8 cellular contexts compared by ENCODE assay signal in the genomic region with DNA sequence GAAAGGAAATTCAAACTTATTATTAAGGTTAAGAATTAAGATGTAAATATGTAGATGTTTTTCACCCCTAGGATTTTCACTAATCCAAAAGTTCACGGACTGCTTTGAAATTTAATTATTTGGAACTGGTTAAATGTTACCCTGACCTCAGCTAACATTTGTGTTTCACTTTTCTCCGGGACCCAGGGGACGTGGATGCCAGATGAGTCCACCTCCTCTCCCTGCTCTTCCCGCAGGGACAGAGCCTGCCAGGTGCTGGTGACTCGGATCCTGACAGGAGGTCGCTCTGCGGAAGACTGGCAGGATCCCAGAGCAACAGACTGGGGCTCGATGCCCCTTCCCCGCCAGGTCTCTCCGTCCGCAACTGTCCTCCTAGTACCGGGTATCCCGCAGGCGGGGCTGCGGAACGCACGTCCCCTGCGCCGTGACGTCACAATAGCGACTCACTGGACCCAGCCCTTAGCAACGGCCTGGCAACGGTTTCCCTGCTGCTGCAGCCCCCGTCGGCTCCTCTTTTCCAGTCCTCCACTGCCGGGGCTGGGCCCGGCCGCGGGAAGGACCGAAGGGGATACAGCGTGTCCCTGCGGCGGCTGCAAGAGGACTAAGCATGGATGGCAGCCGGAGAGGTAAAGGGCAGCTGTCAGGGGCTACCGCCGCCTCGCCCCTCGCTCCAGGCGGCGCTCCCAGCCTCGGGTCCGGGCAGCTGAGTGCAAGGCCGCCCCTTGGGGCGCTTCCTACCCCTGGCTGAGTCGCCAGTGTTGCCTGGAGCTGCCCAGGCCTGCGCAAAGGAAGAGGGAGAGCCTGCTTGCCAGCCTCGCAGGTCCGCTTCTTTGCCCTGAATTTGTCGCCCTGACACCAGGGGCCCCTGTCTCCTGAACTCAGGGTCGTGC. TPM values are rescaled to one million over a fixed set of nuclear protein-coding genes. Genes with fewer than 3 reads are reported as not detected.
A peak's percentile ranks its signal among the peaks of the same experiment; 100 is the strongest.
DNase-seq lines count a peak whose midpoint lies in the region; ATAC-seq and FAIRE-seq lines count a peak whose summit lies in the region.

A gene with protein sequence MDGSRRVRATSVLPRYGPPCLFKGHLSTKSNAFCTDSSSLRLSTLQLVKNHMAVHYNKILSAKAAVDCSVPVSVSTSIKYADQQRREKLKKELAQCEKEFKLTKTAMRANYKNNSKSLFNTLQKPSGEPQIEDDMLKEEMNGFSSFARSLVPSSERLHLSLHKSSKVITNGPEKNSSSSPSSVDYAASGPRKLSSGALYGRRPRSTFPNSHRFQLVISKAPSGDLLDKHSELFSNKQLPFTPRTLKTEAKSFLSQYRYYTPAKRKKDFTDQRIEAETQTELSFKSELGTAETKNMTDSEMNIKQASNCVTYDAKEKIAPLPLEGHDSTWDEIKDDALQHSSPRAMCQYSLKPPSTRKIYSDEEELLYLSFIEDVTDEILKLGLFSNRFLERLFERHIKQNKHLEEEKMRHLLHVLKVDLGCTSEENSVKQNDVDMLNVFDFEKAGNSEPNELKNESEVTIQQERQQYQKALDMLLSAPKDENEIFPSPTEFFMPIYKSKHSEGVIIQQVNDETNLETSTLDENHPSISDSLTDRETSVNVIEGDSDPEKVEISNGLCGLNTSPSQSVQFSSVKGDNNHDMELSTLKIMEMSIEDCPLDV (plus strand): TSS at position 446 of the 890 bp plus-strand sequence. CDS start 162 bp downstream, at position 608.

- no peaks in the 10 kb centered on the region for H3K9me3 ChIP-seq in BLaER1 treated with 17β-estradiol and CSF1 and Interleukin-3, amounts not matched to agents 10 nM and 100 nM (replicated peaks in 1 of 11)

- no peaks in the 10 kb centered on the region for H3K27me3 ChIP-seq in BLaER1 treated with 17β-estradiol and CSF1 and Interleukin-3, amounts not matched to agents 10 nM and 100 nM

- no peaks in the 10 kb centered on the region for H3K36me3 ChIP-seq in BLaER1 treated with 17β-estradiol and CSF1 and Interleukin-3, amounts not matched to agents 10 nM and 100 nM

- H4K20me1 ChIP-seq in BLaER1 treated with 17β-estradiol and CSF1 and Interleukin-3, amounts not matched to agents 10 nM and 100 nM: no peaks in the 10 kb centered on the region

- peak within 1 kb of the TSS; percentile 76 to 91 (median 84) for H3K4me3 ChIP-seq in BLaER1 treated with 17β-estradiol and CSF1 and Interleukin-3, amounts not matched to agents 10 nM and 100 nM

- FAIRE-seq in GM19239 (lab: Jason Lieb, UNC): peak; percentile 88

- peak; percentile 99 for ATAC-seq in HG03442 (IDR thresholded peaks at IDR 0.05; ENCODE audit: unreplicated experiment)
- ATAC-seq in left lobe of liver: peak; percentile 98

- H3K4me1 ChIP-seq in BLaER1 treated with 17β-estradiol and CSF1 and Interleukin-3, amounts not matched to agents 10 nM and 100 nM: peaks cover 20 to 48% (median 25%) of the 10 kb centered on the region in 10 experiments

- DNase-seq in GM19239 (ENCODE audit: insufficient read length, low spot score): peak; percentile 75
- peak; percentile 95 for DNase-seq in NCI-H510A treated with DMSO at 0.1 percent for 48 hours (lab: John Stamatoyannopoulos, UW)
- peak; percentile 58 to 75 for DNase-seq in activated CD4-positive, alpha-beta T cell treated with anti-CD3 and anti-CD28 coated beads, Interleukin-2, amount 50 U/mL, for 24 hours (ENCODE audit: low read depth in 1 of 2, low spot score in 1 of 2)
- DNase-seq in dermis blood vessel endothelial cell: peak; percentile 94
- DNase-seq in left lobe of liver (ENCODE audit: low spot score): peak; percentile 95
- DNase-seq in stimulated activated CD4-positive, alpha-beta T cell treated with anti-CD3 and anti-CD28 coated beads, Interleukin-2, amount 100 ng/mL, for 24 hours: peak; percentile 83 to 91

- peak within 1 kb of the TSS; percentile 52 to 83 (median 72) for H3K27ac ChIP-seq in BLaER1 treated with 17β-estradiol and CSF1 and Interleukin-3, amounts not matched to agents 10 nM and 100 nM

- peak within 1 kb of the TSS; percentile 74 to 86 (median 83) for H3K9ac ChIP-seq in BLaER1 treated with 17β-estradiol and CSF1 and Interleukin-3, amounts not matched to agents 10 nM and 100 nM

- H3K4me2 ChIP-seq in BLaER1 treated with 17β-estradiol and CSF1 and Interleukin-3, amounts not matched to agents 10 nM and 100 nM: peak within 1 kb of the TSS; percentile 80 to 96 (median 91)

RNA-seq across cellular contexts. Expression of the gene that starts here (rescaled TPM):
- 8.0 and 8.8 TPM in 2 replicates for total RNA-seq in dermis blood vessel endothelial cell
- 3.2 TPM for total RNA-seq in left lobe of liver

Comparison
In these comparisons a context has a peak if more than half of its experiments do, and no peak if none do; other contexts are left out.
1. Peak in every context shown above with its lines: DNase-seq, ATAC-seq, H3K4me3 ChIP-seq and H3K27ac ChIP-seq.